ENCODE assay signal across 28 cellular contexts in the genomic region with DNA sequence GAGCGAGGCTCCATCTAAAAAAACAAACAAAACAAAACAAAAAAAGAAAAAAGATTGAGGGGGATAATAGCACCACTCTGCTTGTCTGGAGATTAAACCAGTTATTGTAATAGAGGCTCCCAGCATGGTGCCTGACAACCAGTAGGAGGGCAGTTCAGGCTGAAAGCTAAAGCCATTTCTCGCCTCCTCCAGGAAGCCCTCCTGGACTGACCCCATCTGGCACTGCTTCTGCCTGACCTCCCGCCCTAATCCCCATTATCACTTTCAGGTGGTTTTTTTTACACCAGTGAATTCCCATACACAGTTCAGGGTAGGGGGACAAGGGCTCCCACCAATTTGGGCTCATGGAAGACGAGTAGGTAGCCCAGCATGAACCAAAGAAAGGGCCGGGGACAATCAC. TPM values are rescaled to one million over a fixed set of nuclear protein-coding genes. Genes with fewer than 3 reads are reported as not detected.
DNase-seq lines count a peak whose midpoint lies in the region; ATAC-seq, FAIRE-seq and TF ChIP-seq lines count a peak whose summit lies in the region.
"Had no signal": no experiment of that assay in that cellular context is flagged by ENCODE, and none has a peak within 500 bp of the region (broad histone marks: within the 10 kb centered on the region; RNA-seq: fewer than 3 reads in every experiment).

No MANE protein-coding gene starts in this region.

- CTCF ChIA-PET in HepG2 (lab: Yijun Ruan, JAX; ENCODE audit: low intra/inter-chr PET ratio, low total read pairs): no interaction called here

- TF ChIP-seq EP300 in HepG2 (IDR thresholded peaks at IDR 0.05; ENCODE audit: low read depth in 2 of 2, low read length in 2 of 2) (no peak), HepG2 (CRISPR knock-in tag; IDR thresholded peaks at IDR 0.05; ENCODE audit: borderline replicate concordance) (no peak)

- TF ChIP-seq POLR2A in HepG2 (IDR thresholded peaks at IDR 0.05; ENCODE audit: insufficient read depth in 1 of 2, low read depth in 2 of 2, low read length in 2 of 2) (no peak), right lobe of liver (IDR thresholded peaks at IDR 0.05) (no peak)

- H3K4me1 ChIP-seq in HepG2 (ENCODE audit: insufficient read depth, low read length): no peaks in the 10 kb centered on the region
- no peaks in the 10 kb centered on the region for H3K4me1 ChIP-seq in right lobe of liver
- peaks cover 13 to 35% of the 10 kb centered on the region in 2 donors for H3K4me1 ChIP-seq in ascending aorta
- peaks cover 24 to 59% of the 10 kb centered on the region in 2 donors for H3K4me1 ChIP-seq in thoracic aorta (ENCODE audit: control insufficient read depth in 1 of 2, low read depth in 2 of 2)

- no peaks in the 10 kb centered on the region for H4K20me1 ChIP-seq in HepG2 (ENCODE audit: insufficient read depth, low read length)
- H4K20me1 ChIP-seq: BLaER1 had no signal

- H3K4me3 ChIP-seq in HepG2 (replicated peaks in 1 of 3; ENCODE audit: insufficient read depth in 1 of 3, low read depth in 2 of 3, low read length in 3 of 3) (no peak overlapping the region), right lobe of liver (no peak overlapping the region), ascending aorta (no peak overlapping the region), thoracic aorta (no peak overlapping the region)
- H3K4me3 ChIP-seq: BLaER1, GM12878 had no signal

- ATAC-seq in HepG2: no peak
- no peak for ATAC-seq in right lobe of liver
- ATAC-seq in thoracic aorta (ENCODE audit: insufficient number of reproducible peaks, low FRiP score, low read depth): no peak
- ATAC-seq: GM12878 had no signal

- WGBS in HepG2 (ENCODE audit: low lambda C conversion rate): 21% methylated on average over 4 of the region's 5 CpGs
- WGBS in right lobe of liver (ENCODE audit: insufficient coverage, low coverage, low lambda C conversion rate, missing lambda C conversion rate): 69% methylated on average over 5 of the region's 5 CpGs

- no peak for FAIRE-seq in HepG2 (lab: Jason Lieb, UNC)
- FAIRE-seq: GM12878, GM12892, GM18507 had no signal

- H3K9me3 ChIP-seq in HepG2 (ENCODE audit: low read length) (no peaks in the 10 kb centered on the region), right lobe of liver (no peaks in the 10 kb centered on the region), ascending aorta (no peaks in the 10 kb centered on the region), thoracic aorta (no peaks in the 10 kb centered on the region)
- H3K9me3 ChIP-seq: BE2C, BLaER1 had no signal

- no TSS peak for BruUV-seq in HepG2 (replicated peaks; lab: Mats Ljungman, UMichigan)

- no peak overlapping the region for H3K4me2 ChIP-seq in HepG2 (ENCODE audit: low read depth, low read length)
- H3K4me2 ChIP-seq: BLaER1 had no signal

- H2AFZ ChIP-seq in HepG2 (ENCODE audit: low read length): no peak overlapping the region

- no peak for TF ChIP-seq CTCF in HepG2 (CRISPR knock-in tag; IDR thresholded peaks at IDR 0.05)
- no peak for TF ChIP-seq CTCF in right lobe of liver (IDR thresholded peaks at IDR 0.05)
- no peak for TF ChIP-seq CTCF in ascending aorta (IDR thresholded peaks at IDR 0.05)
- TF ChIP-seq CTCF in thoracic aorta (IDR thresholded peaks at IDR 0.05): no peak

- intact Hi-C loops in HepG2 (cut with micrococcal nuclease; ENCODE audit: unreplicated experiment) (no loop called here), right lobe of liver (cut with DNase I) (no loop called here), ascending aorta (cut with DNase I) (no loop called here)

- H3K27me3 ChIP-seq in HepG2 (ENCODE audit: control insufficient read depth in 1 of 2, insufficient read depth in 2 of 2, low read length in 2 of 2): peaks cover 2 to 33% of the 10 kb centered on the region in 2 experiments
- no peaks in the 10 kb centered on the region for H3K27me3 ChIP-seq in right lobe of liver
- H3K27me3 ChIP-seq in ascending aorta: no peaks in the 10 kb centered on the region
- H3K27me3 ChIP-seq in thoracic aorta (replicated peaks; ENCODE audit: insufficient read depth): no peaks in the 10 kb centered on the region
- H3K27me3 ChIP-seq: BE2C, BLaER1 had no signal

- in situ Hi-C loops in HepG2 (cut with HindIII; ENCODE audit: extremely low pct_ligation_motif_present, low pct_unique_long_range_greater_than_20kb): no loop called here

- no peak for TF ChIP-seq RAD21 in HepG2 (CRISPR knock-in tag; IDR thresholded peaks at IDR 0.05)

- H3K79me2 ChIP-seq in HepG2 (ENCODE audit: insufficient read depth, low read length): no peaks in the 10 kb centered on the region

- POLR2A ChIA-PET in HepG2 (lab: Yijun Ruan, JAX): no interaction called here

- H3K36me3 ChIP-seq in HepG2 (replicated peaks in 1 of 2; ENCODE audit: control insufficient read depth in 1 of 2, insufficient read depth in 2 of 2, low read length in 2 of 2) (no peaks in the 10 kb centered on the region), right lobe of liver (no peaks in the 10 kb centered on the region), ascending aorta (no peaks in the 10 kb centered on the region), thoracic aorta (no peaks in the 10 kb centered on the region)
- H3K36me3 ChIP-seq: BE2C, BLaER1 had no signal

- H3K9ac ChIP-seq in HepG2 (ENCODE audit: insufficient read depth, low read depth, low read length): no peak overlapping the region
- H3K9ac ChIP-seq: BLaER1 had no signal

- DNase-seq in NCI-H146 (lab: John Stamatoyannopoulos, UW) (peak; percentile 54), NCI-H146 treated with DMSO at 0.1 percent for 48 hours (lab: John Stamatoyannopoulos, UW; ENCODE audit: unreplicated experiment) (no peak), HepG2 (ENCODE audit: low spot score) (no peak), right lobe of liver (no peak), ascending aorta (ENCODE audit: low spot score in 2 of 2) (no peak), thoracic aorta (ENCODE audit: low spot score) (no peak), NCI-H82 treated with DMSO at 0.1 percent for 48 hours (lab: John Stamatoyannopoulos, UW; ENCODE audit: unreplicated experiment) (no peak), nucleus accumbens (lab: John Stamatoyannopoulos, UW) (no peak)
- DNase-seq: ACHN; BE2C; C1 segment of cervical spinal cord; CD4-positive, alpha-beta memory T cell; CD4-positive, CD25-positive, alpha-beta regulatory T cell; CD8-positive, alpha-beta memory T cell; COR-L47; DMS 273 treated with DMSO at 0.1 percent for 48 hours; DMS153; DMS53; DMS79; DND-41; EL; GDM1 had no signal

- H3K27ac ChIP-seq in HepG2 (ENCODE audit: extremely low read length, insufficient read depth, low read length) (no peak overlapping the region), right lobe of liver (no peak overlapping the region), ascending aorta (peak overlapping the region; percentile 45 to 98), thoracic aorta (peak overlapping the region; percentile 54 to 98)
- H3K27ac ChIP-seq: 22Rv1, BLaER1 had no signal

TF ChIP-seq in HepG2, 621 proteins besides CTCF, POLR2A, EP300 and RAD21:
- TF ChIP-seq PAX8 (CRISPR knock-in tag; IDR thresholded peaks at IDR 0.05; ENCODE audit: borderline replicate concordance) (no peak), ZFP36 (IDR thresholded peaks at IDR 0.05; ENCODE audit: borderline replicate concordance, low read depth, low read length, partially characterized antibody) (peak; percentile 61)

RNA-seq across cellular contexts. Expression of gene ELN, which starts 8.8 kb away (rescaled TPM):
- total RNA-seq in HepG2 (2016; rRNA removed; fragmentation: Illumina TruSeq; extraction: Trizol): 0.08 and 0.15 TPM in 2 replicates
- not detected in 2 replicates for total RNA-seq in HepG2 (2016; cell fraction: cytosol; rRNA removed; fragmentation: Illumina TruSeq; extraction: Trizol; ENCODE audit: low read depth)
- 0.12 and 0.15 TPM in 2 replicates for total RNA-seq in HepG2 (2016; cell fraction: insoluble cytoplasmic fraction; rRNA removed; fragmentation: Illumina TruSeq; extraction: Trizol)
- total RNA-seq in HepG2 (2016; cell fraction: membrane; rRNA removed; fragmentation: Illumina TruSeq; extraction: Trizol): 0.10 TPM in 1 of 2 replicates, not detected in the other
- not detected in 2 replicates for total RNA-seq in HepG2 (2016; cell fraction: nucleus; rRNA removed; fragmentation: Illumina TruSeq; extraction: Trizol)
- 0.37 and 0.46 TPM in 2 replicates for polyA plus RNA-seq in HepG2 (2011; rRNA removed)
- polyA plus RNA-seq in HepG2 (2011; cell fraction: cytosol; rRNA removed): 0.28 and 0.43 TPM in 2 replicates
- polyA plus RNA-seq in HepG2 (2011; cell fraction: nucleus; rRNA removed): 0.21 and 0.71 TPM in 2 replicates
- polyA plus RNA-seq in HepG2 (2012): 0.24 and 0.31 TPM in 2 replicates
- polyA plus RNA-seq in HepG2 (2016; cell fraction: cytosol; fragmentation: Illumina TruSeq; extraction: Trizol; ENCODE audit: low read depth): 0.03 and 0.06 TPM in 2 replicates
- polyA plus RNA-seq in HepG2 (2016; cell fraction: insoluble cytoplasmic fraction; fragmentation: Illumina TruSeq; extraction: Trizol; ENCODE audit: low read depth): 0.22 and 0.34 TPM in 2 replicates
- polyA plus RNA-seq in HepG2 (2016; cell fraction: membrane; fragmentation: Illumina TruSeq; extraction: Trizol; ENCODE audit: low read depth): 0.05 and 0.07 TPM in 2 replicates
- polyA plus RNA-seq in HepG2 (2016; cell fraction: nucleus; fragmentation: Illumina TruSeq; extraction: Trizol; ENCODE audit: insufficient read depth, low read depth): 0.33 TPM in 2 replicates
- 0.05 and 0.12 TPM in 2 replicates for polyA minus RNA-seq in HepG2 (2011; rRNA and poly(A)+ RNA removed; ENCODE audit: low replicate concordance)
- 0.62 TPM in 1 of 2 replicates, not detected in the other for polyA minus RNA-seq in HepG2 (2011; cell fraction: cytosol; rRNA and poly(A)+ RNA removed)
- not detected in 2 replicates for polyA minus RNA-seq in HepG2 (2011; cell fraction: nucleus; rRNA and poly(A)+ RNA removed)
- total RNA-seq in right lobe of liver: 10 to 100 TPM in 1 of 6 experiments, 1 to 10 TPM in 5; 3.0 to 11.7 (median 5.3) TPM
- 395 TPM for total RNA-seq in ascending aorta
- total RNA-seq in thoracic aorta: 1,000 to 10,000 TPM; 1,484 to 3,836 TPM
- total RNA-seq: CD4-positive, alpha-beta memory T cell; CD8-positive, alpha-beta memory T cell had no signal
- polyA plus RNA-seq: CD14-positive monocyte; CD4-positive, alpha-beta memory T cell; CD4-positive, CD25-positive, alpha-beta regulatory T cell; CD8-positive, alpha-beta memory T cell had no signal

Comparison
In these comparisons a context has a peak if more than half of its experiments do, and no peak if none do; other contexts are left out.
1. H3K27ac ChIP-seq: peak in ascending aorta (2 of 2) and thoracic aorta (2 of 2); none in HepG2 (single experiment) and right lobe of liver (0 of 3).
2. RNA of gene ELN, which starts 8.8 kb away (total RNA-seq): 1,484 to 3,836 TPM in thoracic aorta and 395 TPM in ascending aorta (single experiment); 3.0 to 11.7 TPM in right lobe of liver and 0.08 to 0.15 TPM in HepG2; every median in the first group is over 10 times any median in the second.